In the genomic region with DNA sequence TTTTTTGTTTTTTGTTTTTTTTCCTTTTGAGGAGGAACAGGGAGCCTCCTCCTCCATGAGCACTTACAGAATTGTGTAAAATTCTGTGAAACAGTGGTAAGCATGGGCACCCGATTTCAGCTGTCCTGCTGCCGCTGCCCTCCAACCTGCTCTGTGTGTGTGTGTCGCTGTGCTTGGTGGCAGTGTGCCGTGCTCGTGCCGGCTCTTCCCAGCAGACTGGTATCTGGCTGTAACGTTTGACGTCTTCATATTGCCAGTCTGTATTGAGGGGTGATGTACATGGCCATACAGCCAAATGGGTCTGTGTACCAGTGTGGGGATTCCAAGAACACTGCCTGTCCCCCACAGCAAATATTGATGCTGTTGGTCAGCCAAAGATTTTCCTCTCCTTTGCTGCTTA, we compare ENCODE assay signal across 10 cellular contexts.
DNase-seq lines count a peak whose midpoint lies in the region; ATAC-seq and TF ChIP-seq lines count a peak whose summit lies in the region.
"Had no signal": no experiment of that assay in that cellular context is flagged by ENCODE, and none has a peak within 500 bp of the region (broad histone marks: within the 10 kb centered on the region; RNA-seq: fewer than 3 reads in every experiment).

No MANE protein-coding gene starts in this region.

- DNase-seq in NB4 (ENCODE audit: low read depth) (peak; percentile 16), epithelial cell of prostate (ENCODE audit: low read depth, low spot score) (no peak), smooth muscle cell (lab: John Stamatoyannopoulos, UW; ENCODE audit: unreplicated experiment) (no peak), hepatic stellate cell (ENCODE audit: low spot score) (no peak), GM03348 (ENCODE audit: low spot score) (no peak), nucleus accumbens (lab: John Stamatoyannopoulos, UW) (no peak)
- DNase-seq: effector memory CD4-positive, alpha-beta T cell; NCI-H524 treated with DMSO at 0.1 percent for 48 hours had no signal

- H3K4me3 ChIP-seq in NB4 (ENCODE audit: low read depth, low read length): no peak overlapping the region
- no peak overlapping the region for H3K4me3 ChIP-seq in smooth muscle cell

- H3K9me3 ChIP-seq in smooth muscle cell (replicated peaks; ENCODE audit: low read depth): no peaks in the 10 kb centered on the region

- H3K27ac ChIP-seq in epithelial cell of prostate (peak overlapping the region; percentile 48), smooth muscle cell (ENCODE audit: low read depth) (peak overlapping the region; percentile 97)

- TF ChIP-seq CTCF in NB4 (IDR thresholded peaks at IDR 0.05; ENCODE audit: low read depth, low read length): no peak
- TF ChIP-seq CTCF in smooth muscle cell (IDR thresholded peaks at IDR 0.05; ENCODE audit: borderline replicate concordance, insufficient read depth, poor library complexity, severe bottlenecking): no peak

- H3F3A ChIP-seq in smooth muscle cell (ENCODE audit: low read depth): peaks cover 10% of the 10 kb centered on the region

- H3K27me3 ChIP-seq in smooth muscle cell (ENCODE audit: low read depth): no peaks in the 10 kb centered on the region

- no peak overlapping the region for H2AFZ ChIP-seq in smooth muscle cell (ENCODE audit: low read depth)

- WGBS in smooth muscle cell (ENCODE audit: low lambda C conversion rate): 73% methylated on average over 8 of the region's 8 CpGs

- TF ChIP-seq POLR2A in NB4 (IDR thresholded peaks at IDR 0.05; ENCODE audit: extremely low read depth, insufficient read length): no peak

- peaks cover 12% of the 10 kb centered on the region for H3K4me1 ChIP-seq in smooth muscle cell (ENCODE audit: low read depth)

- no peaks in the 10 kb centered on the region for H3K79me2 ChIP-seq in smooth muscle cell (ENCODE audit: low read depth)

- peak overlapping the region; percentile 71 for H3K4me2 ChIP-seq in smooth muscle cell

- H3K36me3 ChIP-seq in smooth muscle cell (ENCODE audit: low read depth): peaks cover 2% of the 10 kb centered on the region

- H3K9ac ChIP-seq in smooth muscle cell (ENCODE audit: low read depth): peak overlapping the region; percentile 91

- ATAC-seq in GM18517 (IDR thresholded peaks at IDR 0.05; ENCODE audit: unreplicated experiment) (peak; percentile 21), HG03457 (IDR thresholded peaks at IDR 0.05; ENCODE audit: unreplicated experiment) (no peak)

- no peaks in the 10 kb centered on the region for H4K20me1 ChIP-seq in smooth muscle cell (ENCODE audit: low read depth)
